ENCODE assay signal across 22 cellular contexts in genomic region chr10:86344281-86344680, GRCh38. TPM values are rescaled to one million over a fixed set of nuclear protein-coding genes. Genes with fewer than 3 reads are reported as not detected.
"Had no signal": no experiment of that assay in that cellular context is flagged by ENCODE, and none has a peak within 500 bp of the region (broad histone marks: within the 10 kb centered on the region; RNA-seq: fewer than 3 reads in every experiment).

No MANE protein-coding gene starts in this region.

- H3K4me3 ChIP-seq: adrenal gland, colonic mucosa, dorsolateral prefrontal cortex, esophagus muscularis mucosa, vagina had no signal

- DNase-seq: activated CD4-positive, alpha-beta T cell treated with anti-CD3 and anti-CD28 coated beads for 36 hours; activated CD4-positive, alpha-beta T cell treated with anti-CD3 and anti-CD28 coated beads, Interleukin-2, amount 50 U/mL, for 4 hours; activated CD8-positive, alpha-beta memory T cell treated with anti-CD3 and anti-CD28 coated beads for 24 hours; activated gamma-delta T cell treated with Interleukin-2 at 50 U/mL for 16 hours; colonic mucosa; hippocampal formation; mesenchymal stem cell; occipital lobe; stimulated activated CD4-positive, alpha-beta T cell treated with anti-CD3 and anti-CD28 coated beads, Interleukin-12 subunit alpha, Interleukin-12 subunit beta, amount 100 ng/mL, for 4 hours; T1000; trophoblast cell had no signal

- H3K27me3 Mint-ChIP-seq: activated CD4-positive, alpha-beta T cell treated with anti-CD3 and anti-CD28 coated beads for 36 hours; stimulated activated naive CD8-positive, alpha-beta T cell treated with anti-CD3 and anti-CD28 coated beads, Interleukin-15, Interleukin-2, amounts not matched to agents 100 ng/mL and 50 ng/mL, for 24 hours had no signal

- H3K9me3 ChIP-seq: adrenal gland, colonic mucosa, esophagus muscularis mucosa, vagina had no signal

- H3K4me1 ChIP-seq: colonic mucosa, esophagus muscularis mucosa, vagina had no signal

- H3K27ac ChIP-seq: adrenal gland, colonic mucosa, esophagus muscularis mucosa, vagina had no signal

- H3K27me3 ChIP-seq: adrenal gland, colonic mucosa, dorsolateral prefrontal cortex, vagina had no signal

- H3K4me3 Mint-ChIP-seq: activated B cell treated with CpG ODN at 0.5 μM for 24 hours; activated CD4-positive, alpha-beta T cell treated with anti-CD3 and anti-CD28 coated beads for 36 hours; activated naive CD4-positive, alpha-beta T cell treated with anti-CD3 and anti-CD28 coated beads, Interleukin-2, amount 50 U/mL, for 24 hours; central memory CD8-positive, alpha-beta T cell; stimulated activated naive CD8-positive, alpha-beta T cell treated with anti-CD3 and anti-CD28 coated beads, Interleukin-15, Interleukin-2, amounts not matched to agents 100 ng/mL and 50 ng/mL, for 24 hours; T-helper 1 cell treated with Interleukin-12 subunit alpha and Interleukin-12 subunit beta and Interleukin-4 antibody, amounts not matched to agents 30 μg/mL and 1 μg/mL, for 36 hours had no signal

- H3K27ac Mint-ChIP-seq: activated B cell treated with CpG ODN at 0.5 μM for 24 hours; activated CD4-positive, alpha-beta T cell treated with anti-CD3 and anti-CD28 coated beads for 36 hours; activated naive CD4-positive, alpha-beta T cell treated with anti-CD3 and anti-CD28 coated beads, Interleukin-2, amount 50 U/mL, for 24 hours; stimulated activated naive CD8-positive, alpha-beta T cell treated with anti-CD3 and anti-CD28 coated beads, Interleukin-15, Interleukin-2, amounts not matched to agents 100 ng/mL and 50 ng/mL, for 24 hours; T-helper 1 cell treated with Interleukin-12 subunit alpha and Interleukin-12 subunit beta and Interleukin-4 antibody, amounts not matched to agents 30 μg/mL and 1 μg/mL, for 36 hours had no signal

- H3K4me1 Mint-ChIP-seq: activated B cell treated with CpG ODN at 0.5 μM for 24 hours; activated CD4-positive, alpha-beta T cell treated with anti-CD3 and anti-CD28 coated beads for 36 hours; activated naive CD4-positive, alpha-beta T cell treated with anti-CD3 and anti-CD28 coated beads, Interleukin-2, amount 50 U/mL, for 24 hours; central memory CD8-positive, alpha-beta T cell had no signal

- H3K36me3 ChIP-seq: adrenal gland, colonic mucosa, esophagus muscularis mucosa, vagina had no signal

- H3K9me3 Mint-ChIP-seq: activated B cell treated with CpG ODN at 0.5 μM for 24 hours; activated naive CD4-positive, alpha-beta T cell treated with anti-CD3 and anti-CD28 coated beads, Interleukin-2, amount 50 U/mL, for 24 hours; central memory CD8-positive, alpha-beta T cell; stimulated activated naive CD8-positive, alpha-beta T cell treated with anti-CD3 and anti-CD28 coated beads, Interleukin-15, Interleukin-2, amounts not matched to agents 100 ng/mL and 50 ng/mL, for 24 hours; T-helper 1 cell treated with Interleukin-12 subunit alpha and Interleukin-12 subunit beta and Interleukin-4 antibody, amounts not matched to agents 30 μg/mL and 1 μg/mL, for 36 hours had no signal

- H3K36me3 Mint-ChIP-seq: activated naive CD4-positive, alpha-beta T cell treated with anti-CD3 and anti-CD28 coated beads, Interleukin-2, amount 50 U/mL, for 24 hours had no signal

RNA-seq across cellular contexts. Expression of gene GRID1, which starts 22.3 kb away (rescaled TPM):
- total RNA-seq: activated B cell treated with CpG ODN at 0.5 μM for 24 hours; activated CD4-positive, alpha-beta T cell treated with anti-CD3 and anti-CD28 coated beads for 36 hours; mononuclear cell; myocyte had no signal
